ENCODE assay signal across 10 cellular contexts in the genomic region with DNA sequence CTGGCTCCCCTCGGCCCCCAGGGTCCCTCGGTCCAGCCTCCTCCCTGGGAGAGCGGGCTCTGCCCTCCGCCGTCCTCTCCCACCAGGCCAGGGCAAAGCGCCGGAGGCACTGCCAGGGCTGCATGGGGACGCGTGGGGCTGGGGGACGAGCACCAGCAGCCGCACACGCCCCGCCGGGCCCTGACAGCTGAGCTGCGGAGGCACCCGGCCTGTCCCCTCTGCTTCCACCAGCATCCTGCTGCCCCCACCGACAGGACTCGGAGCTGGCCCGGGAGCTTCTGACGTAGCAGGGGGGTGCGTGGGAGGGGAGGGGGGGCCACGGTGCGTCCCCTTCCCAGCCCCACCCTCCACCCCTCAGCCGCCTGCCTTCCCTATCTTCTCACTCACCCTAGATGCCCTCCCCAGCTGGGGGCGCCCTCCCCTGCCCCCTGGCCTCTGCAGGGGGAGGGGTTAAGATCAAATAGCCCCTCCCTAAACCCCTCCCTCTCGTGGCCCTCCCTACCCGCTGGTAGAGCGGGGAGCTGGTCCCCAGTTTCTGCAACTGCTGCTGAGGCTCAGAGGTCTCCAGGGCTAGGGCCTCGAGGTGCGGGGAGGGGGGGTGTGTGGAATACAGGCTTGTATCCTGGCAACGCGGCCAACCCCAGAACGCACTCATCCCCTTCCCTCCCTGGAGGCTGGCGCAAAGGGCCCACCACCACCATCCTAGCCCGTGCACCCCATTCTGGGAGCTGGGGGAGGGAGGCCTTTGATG. TPM values are rescaled to one million over a fixed set of nuclear protein-coding genes. Genes with fewer than 3 reads are reported as not detected.
A peak's percentile ranks its signal among the peaks of the same experiment; 100 is the strongest.
DNase-seq lines count a peak whose midpoint lies in the region; ATAC-seq and TF ChIP-seq lines count a peak whose summit lies in the region.
"Had no signal": no experiment of that assay in that cellular context is flagged by ENCODE, and none has a peak within 500 bp of the region (broad histone marks: within the 10 kb centered on the region; RNA-seq: fewer than 3 reads in every experiment).

No MANE protein-coding gene starts in this region.

- WGBS in esophagus muscularis mucosa = 22% methylated on average over 19 of the region's 35 CpGs

- H3K4me1 ChIP-seq in esophagus muscularis mucosa (peaks cover 16 to 54% (median 36%) of the 10 kb centered on the region in 4 donors), gastrocnemius medialis (peaks cover 0 to 10% of the 10 kb centered on the region in 2 donors)

- peak overlapping the region; percentile 63 for H3K4me3 Mint-ChIP-seq in stimulated activated effector memory CD8-positive, alpha-beta T cell treated with anti-CD3 and anti-CD28 coated beads, Interleukin-12 subunit alpha, Interleukin-12 subunit beta, amount 100 ng/mL, for 72 hours

- no peaks in the 10 kb centered on the region for H3K9me3 Mint-ChIP-seq in stimulated activated effector memory CD8-positive, alpha-beta T cell treated with anti-CD3 and anti-CD28 coated beads, Interleukin-12 subunit alpha, Interleukin-12 subunit beta, amount 100 ng/mL, for 72 hours

- peaks cover 0 to 89% (median 32%) of the 10 kb centered on the region in 4 donors for H3K27me3 ChIP-seq in esophagus muscularis mucosa
- peaks cover 45 to 61% (median 53%) of the 10 kb centered on the region in 3 donors for H3K27me3 ChIP-seq in gastrocnemius medialis

- no peaks in the 10 kb centered on the region for H3K36me3 ChIP-seq in esophagus muscularis mucosa
- H3K36me3 ChIP-seq in gastrocnemius medialis = no peaks in the 10 kb centered on the region

- peak; percentile 20 for ATAC-seq in stimulated activated effector memory CD8-positive, alpha-beta T cell treated with anti-CD3 and anti-CD28 coated beads, Interleukin-12 subunit alpha, Interleukin-12 subunit beta, amount 100 ng/mL, for 72 hours
- ATAC-seq in HG02852 (IDR thresholded peaks at IDR 0.05; ENCODE audit: unreplicated experiment) (no peak), GM21390 (IDR thresholded peaks at IDR 0.05; ENCODE audit: unreplicated experiment) (no peak), gastrocnemius medialis (no peak)

- no peak for TF ChIP-seq EP300 in esophagus muscularis mucosa (IDR thresholded peaks at IDR 0.05)

- H3K27ac ChIP-seq in esophagus muscularis mucosa (replicated peaks in 1 of 4) (no peak overlapping the region), gastrocnemius medialis (no peak overlapping the region)

- intact Hi-C loops in esophagus muscularis mucosa (cut with DNase I) = loop anchor here (10.0 kb wide), 1 partner anchor 60 kb away; no protein-coding TSS in a partner anchor
- intact Hi-C loops in gastrocnemius medialis (cut with DNase I; ENCODE audit: low total_unique reads) = no loop called here

- peaks cover 5% of the 10 kb centered on the region for H3K36me3 Mint-ChIP-seq in stimulated activated effector memory CD8-positive, alpha-beta T cell treated with anti-CD3 and anti-CD28 coated beads, Interleukin-12 subunit alpha, Interleukin-12 subunit beta, amount 100 ng/mL, for 72 hours

- in situ Hi-C loops in gastrocnemius medialis (cut with MboI; ENCODE audit: low sequenced_read_pairs in 4 of 4) = no loop called here

- peak overlapping the region; percentile 55 to 69 (median 58) for H3K4me3 ChIP-seq in esophagus muscularis mucosa
- no peak overlapping the region for H3K4me3 ChIP-seq in gastrocnemius medialis

- TF ChIP-seq POLR2A in esophagus muscularis mucosa (IDR thresholded peaks at IDR 0.05; ENCODE audit: low read depth) = no peak
- TF ChIP-seq POLR2A in gastrocnemius medialis (IDR thresholded peaks at IDR 0.05) = no peak

- peak; percentile 30 to 75 for DNase-seq in NCI-H526 (lab: John Stamatoyannopoulos, UW)
- DNase-seq in NCI-H526 treated with DMSO at 0.1 percent for 48 hours (lab: John Stamatoyannopoulos, UW) = no peak
- DNase-seq in SW480 (ENCODE audit: low spot score) = peak; percentile 35
- no peak for DNase-seq in esophagus muscularis mucosa (ENCODE audit: extremely low spot score)
- no peak for DNase-seq in stimulated activated effector memory CD8-positive, alpha-beta T cell treated with anti-CD3 and anti-CD28 coated beads, Interleukin-12 subunit alpha, Interleukin-12 subunit beta, amount 100 ng/mL, for 72 hours (ENCODE audit: low spot score in 2 of 2)
- no peak for DNase-seq in gastrocnemius medialis
- DNase-seq: CD4-positive, CD25-positive, alpha-beta regulatory T cell had no signal

- no peak overlapping the region for H3K27ac Mint-ChIP-seq in stimulated activated effector memory CD8-positive, alpha-beta T cell treated with anti-CD3 and anti-CD28 coated beads, Interleukin-12 subunit alpha, Interleukin-12 subunit beta, amount 100 ng/mL, for 72 hours
- H3K27ac Mint-ChIP-seq: CD4-positive, CD25-positive, alpha-beta regulatory T cell had no signal

- TF ChIP-seq CTCF in esophagus muscularis mucosa (IDR thresholded peaks at IDR 0.05) = no peak
- TF ChIP-seq CTCF in gastrocnemius medialis (IDR thresholded peaks at IDR 0.05 in 4 of 5, conservative IDR thresholded peaks at IDR 0.05 in 1 of 5) = no peak

- H3K9me3 ChIP-seq in esophagus muscularis mucosa = no peaks in the 10 kb centered on the region
- no peaks in the 10 kb centered on the region for H3K9me3 ChIP-seq in gastrocnemius medialis

- peaks cover 35% of the 10 kb centered on the region for H3K4me1 Mint-ChIP-seq in stimulated activated effector memory CD8-positive, alpha-beta T cell treated with anti-CD3 and anti-CD28 coated beads, Interleukin-12 subunit alpha, Interleukin-12 subunit beta, amount 100 ng/mL, for 72 hours

RNA-seq across cellular contexts. Expression of gene SRCIN1, which starts 1.1 kb away (rescaled TPM):
- total RNA-seq in esophagus muscularis mucosa = 1 to 10 TPM; 1.2 to 2.7 (median 2.3) TPM
- total RNA-seq in gastrocnemius medialis = under 1 TPM in 1 of 4 donors, not detected in 3; 0.24 TPM
- total RNA-seq: CD4-positive, CD25-positive, alpha-beta regulatory T cell; fibroblast of villous mesenchyme had no signal

Comparison
In these comparisons a context has a peak if more than half of its experiments do, and no peak if none do; other contexts are left out.
1. DNase-seq: peak in NCI-H526 (2 of 2) and SW480 (single experiment); none in NCI-H526 treated with DMSO at 0.1 percent for 48 hours (single experiment), esophagus muscularis mucosa (single experiment), stimulated activated effector memory CD8-positive, alpha-beta T cell treated with anti-CD3 and anti-CD28 coated beads, Interleukin-12 subunit alpha, Interleukin-12 subunit beta, amount 100 ng/mL, for 72 hours (0 of 2) and gastrocnemius medialis (0 of 2).
2. H3K4me3 ChIP-seq: peak in esophagus muscularis mucosa (4 of 4); none in gastrocnemius medialis (0 of 4).